Comparison of ENCODE assay signal across 8 cellular contexts in genomic region chr18:13577091-13577697, GRCh38.
A peak's percentile ranks its signal among the peaks of the same experiment; 100 is the strongest.
DNase-seq lines count a peak whose midpoint lies in the region; ATAC-seq and TF ChIP-seq lines count a peak whose summit lies in the region.

No MANE protein-coding gene starts in this region.

- DNase-seq in GM10266 (ENCODE audit: extremely low spot score) (peak; percentile 74), COLO668 (lab: John Stamatoyannopoulos, UW; ENCODE audit: unreplicated experiment) (no peak), NCI-H446 (lab: John Stamatoyannopoulos, UW) (no peak), testis (no peak)
- DNase-seq in naive thymus-derived CD4-positive, alpha-beta T cell: no peak

- intact Hi-C loops in naive thymus-derived CD4-positive, alpha-beta T cell (cut with micrococcal nuclease): loop anchor here (1.0 to 5.0 kb wide), 4 partner anchors 8 to 35 kb away; no protein-coding TSS in a partner anchor
- intact Hi-C loops in testis (cut with DNase I; ENCODE audit: low total_unique reads): no loop called here

- TF ChIP-seq POLR2A in testis (IDR thresholded peaks at IDR 0.05): no peak

- peak overlapping the region; percentile 83 for H3K27ac Mint-ChIP-seq in activated naive CD4-positive, alpha-beta T cell treated with anti-CD3 and anti-CD28 coated beads, Interleukin-2, amount 50 U/mL, for 24 hours
- H3K27ac Mint-ChIP-seq in naive thymus-derived CD4-positive, alpha-beta T cell: peak overlapping the region; percentile 7 to 90 (median 52)

- CTCF ChIA-PET in naive thymus-derived CD4-positive, alpha-beta T cell (lab: Charles Lee): interaction anchor here (1.5 kb wide), 1 partner anchor 361 kb away, joined by 9 read pairs; no protein-coding TSS in a partner anchor

- peak overlapping the region; percentile 66 for H3K4me3 Mint-ChIP-seq in activated naive CD4-positive, alpha-beta T cell treated with anti-CD3 and anti-CD28 coated beads, Interleukin-2, amount 50 U/mL, for 24 hours
- H3K4me3 Mint-ChIP-seq in naive thymus-derived CD4-positive, alpha-beta T cell: peak overlapping the region; percentile 34 to 76 (median 59)

- H3K4me3 ChIP-seq in KMS-11 (IDR thresholded peaks at IDR 0.05; ENCODE audit: insufficient read depth, low read depth, low read length) (no peak overlapping the region), testis (no peak overlapping the region)
- H3K4me3 ChIP-seq in naive thymus-derived CD4-positive, alpha-beta T cell (ENCODE audit: low read length): no peak overlapping the region

- peaks cover 56% of the 10 kb centered on the region for H3K4me1 Mint-ChIP-seq in activated naive CD4-positive, alpha-beta T cell treated with anti-CD3 and anti-CD28 coated beads, Interleukin-2, amount 50 U/mL, for 24 hours
- H3K4me1 Mint-ChIP-seq in naive thymus-derived CD4-positive, alpha-beta T cell: peaks cover 36 to 60% (median 55%) of the 10 kb centered on the region in 7 donors

- no peaks in the 10 kb centered on the region for H4K20me1 ChIP-seq in KMS-11 (ENCODE audit: insufficient read depth)

- H3K9ac ChIP-seq in KMS-11: peak overlapping the region; percentile 4; the same call in 1 of the 2 replicates

- H3K9me3 ChIP-seq in naive thymus-derived CD4-positive, alpha-beta T cell (ENCODE audit: control insufficient read depth in 2 of 3, low read length in 3 of 3): no peaks in the 10 kb centered on the region
- no peaks in the 10 kb centered on the region for H3K9me3 ChIP-seq in testis

- peaks cover 6% of the 10 kb centered on the region for H3K4me1 ChIP-seq in KMS-11 (ENCODE audit: low read depth, poor library complexity, severe bottlenecking)
- H3K4me1 ChIP-seq in naive thymus-derived CD4-positive, alpha-beta T cell (ENCODE audit: control insufficient read depth in 2 of 2, insufficient read depth in 2 of 2, low read length in 2 of 2): peaks cover 5 to 13% of the 10 kb centered on the region in 2 donors
- no peaks in the 10 kb centered on the region for H3K4me1 ChIP-seq in testis

- H3K79me2 ChIP-seq in KMS-11 (ENCODE audit: insufficient read depth, low read depth): no peaks in the 10 kb centered on the region

- TF ChIP-seq CTCF in GM10266 (IDR thresholded peaks at IDR 0.05; ENCODE audit: control insufficient read depth, insufficient read depth, low read depth, missing control alignments) (no peak), KMS-11 (conservative IDR thresholded peaks at IDR 0.05; ENCODE audit: low read depth, low read length) (no peak), testis (IDR thresholded peaks at IDR 0.05) (no peak)

- WGBS in testis, 2 donors: 81 to 88% methylated on average over 10 of the region's 10 CpGs

- POLR2A ChIA-PET in naive thymus-derived CD4-positive, alpha-beta T cell (lab: Charles Lee): interaction anchor here (0.6 kb wide), 1 partner anchor 58 kb away, joined by 3 read pairs; no protein-coding TSS in a partner anchor

- no peaks in the 10 kb centered on the region for H3K27me3 ChIP-seq in KMS-11 (ENCODE audit: insufficient read depth, low read depth)
- H3K27me3 ChIP-seq in naive thymus-derived CD4-positive, alpha-beta T cell (ENCODE audit: control insufficient read depth in 2 of 2, insufficient read depth in 2 of 2, low read length in 2 of 2): no peaks in the 10 kb centered on the region
- no peaks in the 10 kb centered on the region for H3K27me3 ChIP-seq in testis

- peak overlapping the region; percentile 1; the same call in 1 of the 2 replicates for H3K27ac ChIP-seq in KMS-11
- no peak overlapping the region for H3K27ac ChIP-seq in naive thymus-derived CD4-positive, alpha-beta T cell (ENCODE audit: low read depth, low read length)
- H3K27ac ChIP-seq in testis: no peak overlapping the region

- H3K36me3 Mint-ChIP-seq in activated naive CD4-positive, alpha-beta T cell treated with anti-CD3 and anti-CD28 coated beads, Interleukin-2, amount 50 U/mL, for 24 hours: no peaks in the 10 kb centered on the region
- H3K36me3 Mint-ChIP-seq in naive thymus-derived CD4-positive, alpha-beta T cell: peaks cover 0 to 29% (median 12%) of the 10 kb centered on the region in 5 donors

- H3K4me2 ChIP-seq in KMS-11: peak overlapping the region; percentile 42

- H3K9me3 Mint-ChIP-seq in activated naive CD4-positive, alpha-beta T cell treated with anti-CD3 and anti-CD28 coated beads, Interleukin-2, amount 50 U/mL, for 24 hours: no peaks in the 10 kb centered on the region
- H3K9me3 Mint-ChIP-seq in naive thymus-derived CD4-positive, alpha-beta T cell: no peaks in the 10 kb centered on the region

- H2AFZ ChIP-seq in KMS-11 (ENCODE audit: low read depth): peak overlapping the region; percentile 45; the same call in 1 of the 2 replicates

- H3K27me3 Mint-ChIP-seq in activated naive CD4-positive, alpha-beta T cell treated with anti-CD3 and anti-CD28 coated beads, Interleukin-2, amount 50 U/mL, for 24 hours: no peaks in the 10 kb centered on the region
- no peaks in the 10 kb centered on the region for H3K27me3 Mint-ChIP-seq in naive thymus-derived CD4-positive, alpha-beta T cell

- H3K36me3 ChIP-seq in KMS-11 (ENCODE audit: insufficient read depth) (no peaks in the 10 kb centered on the region), testis (ENCODE audit: low read depth, missing control alignments) (no peaks in the 10 kb centered on the region)
- H3K36me3 ChIP-seq in naive thymus-derived CD4-positive, alpha-beta T cell (ENCODE audit: control insufficient read depth in 2 of 3, insufficient read depth in 3 of 3, low read length in 3 of 3): no peaks in the 10 kb centered on the region

- peak; percentile 85 for ATAC-seq in GM21529 (IDR thresholded peaks at IDR 0.05; ENCODE audit: unreplicated experiment)
- peak; percentile 80 for ATAC-seq in naive thymus-derived CD4-positive, alpha-beta T cell
